In genomic region chr16:69799601-69800000, GRCh38 we compare ENCODE assay signal across 25 cellular contexts. TPM values are rescaled to one million over a fixed set of nuclear protein-coding genes. Genes with fewer than 3 reads are reported as not detected.
DNase-seq lines count a peak whose midpoint lies in the region; ATAC-seq, FAIRE-seq and TF ChIP-seq lines count a peak whose summit lies in the region.
"Had no signal": no experiment of that assay in that cellular context is flagged by ENCODE, and none has a peak within 500 bp of the region (broad histone marks: within the 10 kb centered on the region; RNA-seq: fewer than 3 reads in every experiment).

No MANE protein-coding gene starts in this region.

- POLR2A ChIA-PET in HepG2 (lab: Yijun Ruan, JAX): no interaction called here

- intact Hi-C loops in HepG2 (cut with micrococcal nuclease; ENCODE audit: unreplicated experiment): no loop called here
- intact Hi-C loops in right lobe of liver (cut with DNase I): loop anchor here (5.0 kb wide), 2 partner anchors 128 to 133 kb away; no protein-coding TSS in a partner anchor
- intact Hi-C loops in upper lobe of right lung (cut with DNase I): loop anchor here (10.0 kb wide), 1 partner anchor 135 kb away; no protein-coding TSS in a partner anchor

- H3K27me3 ChIP-seq in HepG2 (ENCODE audit: control insufficient read depth in 1 of 2, insufficient read depth in 2 of 2, low read length in 2 of 2) (no peaks in the 10 kb centered on the region), right lobe of liver (no peaks in the 10 kb centered on the region), upper lobe of right lung (no peaks in the 10 kb centered on the region)
- H3K27me3 ChIP-seq: cardiac muscle cell had no signal

- no peak for DNase-seq in HepG2 (ENCODE audit: low spot score)
- DNase-seq in right lobe of liver: no peak
- peak; percentile 69 for DNase-seq in epidermal melanocyte (ENCODE audit: insufficient read length, low spot score)
- peak; percentile 30 for DNase-seq in medulla oblongata (ENCODE audit: extremely low spot score)
- DNase-seq in upper lobe of right lung: peak; percentile 6
- no peak for DNase-seq in RCC 7860 (ENCODE audit: low spot score)
- DNase-seq in activated T-cell treated with anti-CD3 and anti-CD28 coated beads, Interleukin-2, amount 50 U/mL, for 72 hours: no peak
- no peak for DNase-seq in NCI-H2227 (lab: John Stamatoyannopoulos, UW; ENCODE audit: unreplicated experiment)
- DNase-seq: activated CD4-positive, alpha-beta T cell treated with anti-CD3 and anti-CD28 coated beads for 48 hours; activated T-cell treated with anti-CD3 and anti-CD28 coated beads, Interleukin-2, amount 50 U/mL, for 24 hours; CD4-positive, alpha-beta memory T cell; DMS153; Karpas-422; left ventricle myocardium superior; natural killer cell; NCI-H1694; NCI-H2171 treated with DMSO at 0.1 percent for 48 hours; NCI-H526 had no signal

- no peaks in the 10 kb centered on the region for H3K9me3 Mint-ChIP-seq in activated T-cell treated with anti-CD3 and anti-CD28 coated beads, Interleukin-2, amount 50 U/mL, for 72 hours
- H3K9me3 Mint-ChIP-seq: activated T-cell treated with anti-CD3 and anti-CD28 coated beads, Interleukin-2, amount 50 U/mL, for 24 hours; CD4-positive, alpha-beta memory T cell; dendritic cell treated with granulocyte-macrophage colony-stimulating factor and Interleukin-4, amounts not matched to agents 40 ng/mL and 50 ng/mL, for 4 days; GM23338; natural killer cell; T-helper 1 cell treated with Interleukin-12 subunit alpha and Interleukin-12 subunit beta and Interleukin-4 antibody, amounts not matched to agents 30 μg/mL and 1 μg/mL, for 36 hours had no signal

- ATAC-seq in HepG2 (no peak), right lobe of liver (no peak), upper lobe of right lung (no peak)
- no peak for ATAC-seq in activated T-cell treated with anti-CD3 and anti-CD28 coated beads, Interleukin-2, amount 50 U/mL, for 72 hours (replicated peaks in 1 of 2)
- ATAC-seq: GM23338, left ventricle myocardium superior, natural killer cell, sciatic nerve had no signal

- BruUV-seq in HepG2 (replicated peaks; lab: Mats Ljungman, UMichigan): no TSS peak

- H3K9ac ChIP-seq in HepG2 (ENCODE audit: insufficient read depth, low read depth, low read length): no peak overlapping the region

- WGBS in HepG2 (ENCODE audit: low lambda C conversion rate): 96% methylated on average over 11 of the region's 11 CpGs
- WGBS in right lobe of liver (ENCODE audit: insufficient coverage, low coverage, low lambda C conversion rate, missing lambda C conversion rate): 86% methylated on average over 11 of the region's 11 CpGs

- no peak for TF ChIP-seq EP300 in HepG2 (IDR thresholded peaks at IDR 0.05; ENCODE audit: low read depth in 2 of 2, low read length in 2 of 2)
- no peak for TF ChIP-seq EP300 in HepG2 (CRISPR knock-in tag; IDR thresholded peaks at IDR 0.05; ENCODE audit: borderline replicate concordance)

- no peak for TF ChIP-seq POLR2A in HepG2 (IDR thresholded peaks at IDR 0.05; ENCODE audit: insufficient read depth in 1 of 2, low read depth in 2 of 2, low read length in 2 of 2)
- no peak for TF ChIP-seq POLR2A in right lobe of liver (IDR thresholded peaks at IDR 0.05)

- no peaks in the 10 kb centered on the region for H4K20me1 ChIP-seq in HepG2 (ENCODE audit: insufficient read depth, low read length)

- FAIRE-seq in HepG2 (lab: Jason Lieb, UNC) (no peak), RCC 7860 (lab: Jason Lieb, UNC) (no peak)

- H3K79me2 ChIP-seq in HepG2 (ENCODE audit: insufficient read depth, low read length): no peaks in the 10 kb centered on the region

- no peaks in the 10 kb centered on the region for H3K27me3 Mint-ChIP-seq in activated T-cell treated with anti-CD3 and anti-CD28 coated beads, Interleukin-2, amount 50 U/mL, for 72 hours (ENCODE audit: low read depth)
- H3K27me3 Mint-ChIP-seq: activated T-cell treated with anti-CD3 and anti-CD28 coated beads, Interleukin-2, amount 50 U/mL, for 24 hours; CD4-positive, alpha-beta memory T cell; dendritic cell treated with granulocyte-macrophage colony-stimulating factor and Interleukin-4, amounts not matched to agents 40 ng/mL and 50 ng/mL, for 4 days had no signal

- peaks cover 16 to 54% of the 10 kb centered on the region in 2 experiments for H3K36me3 ChIP-seq in HepG2 (replicated peaks in 1 of 2; ENCODE audit: control insufficient read depth in 1 of 2, insufficient read depth in 2 of 2, low read length in 2 of 2)
- H3K36me3 ChIP-seq in right lobe of liver: peaks cover 0 to 11% (median 7%) of the 10 kb centered on the region in 4 donors
- H3K36me3 ChIP-seq in upper lobe of right lung: peaks cover 49% of the 10 kb centered on the region
- H3K36me3 ChIP-seq: cardiac muscle cell had no signal

- CTCF ChIA-PET in HepG2 (lab: Yijun Ruan, JAX; ENCODE audit: low intra/inter-chr PET ratio, low total read pairs): interaction anchor here (4.4 kb wide), 1 partner anchor 60 kb away, joined by 67 read pairs; no protein-coding TSS in a partner anchor

- TF ChIP-seq CTCF in HepG2 (CRISPR knock-in tag; IDR thresholded peaks at IDR 0.05) (no peak), right lobe of liver (IDR thresholded peaks at IDR 0.05) (no peak), upper lobe of right lung (IDR thresholded peaks at IDR 0.05) (no peak)

- in situ Hi-C loops in HepG2 (cut with HindIII; ENCODE audit: extremely low pct_ligation_motif_present, low pct_unique_long_range_greater_than_20kb): loop anchor here (5.0 kb wide), 2 partner anchors 58 to 128 kb away; no protein-coding TSS in a partner anchor

- H3K27ac Mint-ChIP-seq in activated T-cell treated with anti-CD3 and anti-CD28 coated beads, Interleukin-2, amount 50 U/mL, for 72 hours: no peak overlapping the region
- H3K27ac Mint-ChIP-seq: activated T-cell treated with anti-CD3 and anti-CD28 coated beads, Interleukin-2, amount 50 U/mL, for 24 hours; dendritic cell treated with granulocyte-macrophage colony-stimulating factor and Interleukin-4, amounts not matched to agents 40 ng/mL and 50 ng/mL, for 4 days; GM23338; natural killer cell; T-helper 1 cell treated with Interleukin-12 subunit alpha and Interleukin-12 subunit beta and Interleukin-4 antibody, amounts not matched to agents 30 μg/mL and 1 μg/mL, for 36 hours had no signal

- H3K9me3 ChIP-seq in HepG2 (ENCODE audit: low read length) (no peaks in the 10 kb centered on the region), right lobe of liver (no peaks in the 10 kb centered on the region), upper lobe of right lung (no peaks in the 10 kb centered on the region)

- no peak overlapping the region for H3K4me3 ChIP-seq in HepG2 (replicated peaks in 1 of 3; ENCODE audit: insufficient read depth in 1 of 3, low read depth in 2 of 3, low read length in 3 of 3)
- no peak overlapping the region for H3K4me3 ChIP-seq in right lobe of liver
- H3K4me3 ChIP-seq in upper lobe of right lung: no peak overlapping the region
- H3K4me3 ChIP-seq: cardiac muscle cell, GM23338, SK-N-MC had no signal

- TF ChIP-seq RAD21 in HepG2 (CRISPR knock-in tag; IDR thresholded peaks at IDR 0.05): no peak

- H2AFZ ChIP-seq in HepG2 (ENCODE audit: low read length): no peak overlapping the region
- H2AFZ ChIP-seq: GM23338 had no signal

- H3K4me1 ChIP-seq in HepG2 (ENCODE audit: insufficient read depth, low read length) (no peaks in the 10 kb centered on the region; the same call in 1 of the 2 replicates), right lobe of liver (no peaks in the 10 kb centered on the region), upper lobe of right lung (no peaks in the 10 kb centered on the region)

- no peak overlapping the region for H3K4me3 Mint-ChIP-seq in activated T-cell treated with anti-CD3 and anti-CD28 coated beads, Interleukin-2, amount 50 U/mL, for 72 hours
- H3K4me3 Mint-ChIP-seq: activated T-cell treated with anti-CD3 and anti-CD28 coated beads, Interleukin-2, amount 50 U/mL, for 24 hours; CD4-positive, alpha-beta memory T cell; dendritic cell treated with granulocyte-macrophage colony-stimulating factor and Interleukin-4, amounts not matched to agents 40 ng/mL and 50 ng/mL, for 4 days; GM23338; natural killer cell; T-helper 1 cell treated with Interleukin-12 subunit alpha and Interleukin-12 subunit beta and Interleukin-4 antibody, amounts not matched to agents 30 μg/mL and 1 μg/mL, for 36 hours had no signal

- H3K4me2 ChIP-seq in HepG2 (ENCODE audit: low read depth, low read length): no peak overlapping the region
- H3K4me2 ChIP-seq: GM23338 had no signal

- H3K27ac ChIP-seq in HepG2 (ENCODE audit: extremely low read length, insufficient read depth, low read length) (no peak overlapping the region), right lobe of liver (no peak overlapping the region), upper lobe of right lung (no peak overlapping the region)
- H3K27ac ChIP-seq: 22Rv1, cardiac muscle cell, SK-N-MC had no signal

- H3K36me3 Mint-ChIP-seq in activated T-cell treated with anti-CD3 and anti-CD28 coated beads, Interleukin-2, amount 50 U/mL, for 72 hours (ENCODE audit: insufficient read depth in 2 of 2): peaks cover 0 to 7% of the 10 kb centered on the region in 2 donors

- H3K4me1 Mint-ChIP-seq in activated T-cell treated with anti-CD3 and anti-CD28 coated beads, Interleukin-2, amount 50 U/mL, for 72 hours (ENCODE audit: low read depth): no peaks in the 10 kb centered on the region

RNA-seq across cellular contexts. Expression of gene WWP2, which starts 37.5 kb away (rescaled TPM):
- total RNA-seq in HepG2 (2016; rRNA removed; fragmentation: Illumina TruSeq; extraction: Trizol) (28.2 and 31.9 TPM in 2 replicates), right lobe of liver (10 to 100 TPM; 18.1 to 24.6 (median 22.4) TPM), upper lobe of right lung (71.9 TPM)
- 18.6 and 20.3 TPM in 2 replicates for total RNA-seq in HepG2 (2016; cell fraction: cytosol; rRNA removed; fragmentation: Illumina TruSeq; extraction: Trizol; ENCODE audit: low read depth)
- 25.4 and 28.2 TPM in 2 replicates for total RNA-seq in HepG2 (2016; cell fraction: insoluble cytoplasmic fraction; rRNA removed; fragmentation: Illumina TruSeq; extraction: Trizol)
- total RNA-seq in HepG2 (2016; cell fraction: membrane; rRNA removed; fragmentation: Illumina TruSeq; extraction: Trizol): 17.7 and 18.1 TPM in 2 replicates
- 36.0 and 41.1 TPM in 2 replicates for total RNA-seq in HepG2 (2016; cell fraction: nucleus; rRNA removed; fragmentation: Illumina TruSeq; extraction: Trizol)
- polyA plus RNA-seq in HepG2 (2011; rRNA removed): 11.4 and 13.6 TPM in 2 replicates
- 7.5 and 8.1 TPM in 2 replicates for polyA plus RNA-seq in HepG2 (2011; cell fraction: cytosol; rRNA removed)
- polyA plus RNA-seq in HepG2 (2011; cell fraction: nucleus; rRNA removed): 45.3 and 46.4 TPM in 2 replicates
- 25.4 and 26.4 TPM in 2 replicates for polyA plus RNA-seq in HepG2 (2012)
- 3.6 and 3.7 TPM in 2 replicates for polyA plus RNA-seq in HepG2 (2016; cell fraction: cytosol; fragmentation: Illumina TruSeq; extraction: Trizol; ENCODE audit: low read depth)
- polyA plus RNA-seq in HepG2 (2016; cell fraction: insoluble cytoplasmic fraction; fragmentation: Illumina TruSeq; extraction: Trizol; ENCODE audit: low read depth): 23.4 and 32.9 TPM in 2 replicates
- polyA plus RNA-seq in HepG2 (2016; cell fraction: membrane; fragmentation: Illumina TruSeq; extraction: Trizol; ENCODE audit: low read depth): 9.8 and 10.7 TPM in 2 replicates
- 61.5 and 63.2 TPM in 2 replicates for polyA plus RNA-seq in HepG2 (2016; cell fraction: nucleus; fragmentation: Illumina TruSeq; extraction: Trizol; ENCODE audit: insufficient read depth, low read depth)
- 17.8 and 29.5 TPM in 2 replicates for polyA minus RNA-seq in HepG2 (2011; rRNA and poly(A)+ RNA removed; ENCODE audit: low replicate concordance)
- polyA minus RNA-seq in HepG2 (2011; cell fraction: cytosol; rRNA and poly(A)+ RNA removed): 12.8 and 16.9 TPM in 2 replicates
- polyA minus RNA-seq in HepG2 (2011; cell fraction: nucleus; rRNA and poly(A)+ RNA removed): 37.2 and 39.9 TPM in 2 replicates
- total RNA-seq in activated T-cell treated with anti-CD3 and anti-CD28 coated beads, Interleukin-2, amount 50 U/mL, for 72 hours: 10 to 100 TPM; 45.4 to 62.3 TPM

RNA-seq across cellular contexts. Expression of gene NOB1, which starts 44.9 kb away (rescaled TPM):
- total RNA-seq in HepG2 (2016; rRNA removed; fragmentation: Illumina TruSeq; extraction: Trizol) (47.1 and 83.5 TPM in 2 replicates), right lobe of liver (10 to 100 TPM; 15.5 to 19.5 (median 16.6) TPM), upper lobe of right lung (32.0 TPM)
- 30.5 and 33.0 TPM in 2 replicates for total RNA-seq in HepG2 (2016; cell fraction: cytosol; rRNA removed; fragmentation: Illumina TruSeq; extraction: Trizol; ENCODE audit: low read depth)
- 48.8 and 85.3 TPM in 2 replicates for total RNA-seq in HepG2 (2016; cell fraction: insoluble cytoplasmic fraction; rRNA removed; fragmentation: Illumina TruSeq; extraction: Trizol)
- 54.4 and 54.7 TPM in 2 replicates for total RNA-seq in HepG2 (2016; cell fraction: membrane; rRNA removed; fragmentation: Illumina TruSeq; extraction: Trizol)
- total RNA-seq in HepG2 (2016; cell fraction: nucleus; rRNA removed; fragmentation: Illumina TruSeq; extraction: Trizol): 37.1 and 40.2 TPM in 2 replicates
- 159 and 162 TPM in 2 replicates for polyA plus RNA-seq in HepG2 (2011; rRNA removed)
- polyA plus RNA-seq in HepG2 (2011; cell fraction: cytosol; rRNA removed): 187 and 245 TPM in 2 replicates
- polyA plus RNA-seq in HepG2 (2011; cell fraction: nucleus; rRNA removed): 97.8 and 101 TPM in 2 replicates
- 151 and 164 TPM in 2 replicates for polyA plus RNA-seq in HepG2 (2012)
- polyA plus RNA-seq in HepG2 (2016; cell fraction: cytosol; fragmentation: Illumina TruSeq; extraction: Trizol; ENCODE audit: low read depth): 53.6 and 57.2 TPM in 2 replicates
- polyA plus RNA-seq in HepG2 (2016; cell fraction: insoluble cytoplasmic fraction; fragmentation: Illumina TruSeq; extraction: Trizol; ENCODE audit: low read depth): 224 and 233 TPM in 2 replicates
- polyA plus RNA-seq in HepG2 (2016; cell fraction: membrane; fragmentation: Illumina TruSeq; extraction: Trizol; ENCODE audit: low read depth): 81.4 and 91.5 TPM in 2 replicates
- 100 and 106 TPM in 2 replicates for polyA plus RNA-seq in HepG2 (2016; cell fraction: nucleus; fragmentation: Illumina TruSeq; extraction: Trizol; ENCODE audit: insufficient read depth, low read depth)
- polyA minus RNA-seq in HepG2 (2011; rRNA and poly(A)+ RNA removed; ENCODE audit: low replicate concordance): 115 and 322 TPM in 2 replicates
- 172 TPM in 2 replicates for polyA minus RNA-seq in HepG2 (2011; cell fraction: cytosol; rRNA and poly(A)+ RNA removed)
- 70.4 and 93.7 TPM in 2 replicates for polyA minus RNA-seq in HepG2 (2011; cell fraction: nucleus; rRNA and poly(A)+ RNA removed)
- total RNA-seq in activated T-cell treated with anti-CD3 and anti-CD28 coated beads, Interleukin-2, amount 50 U/mL, for 72 hours: 100 to 1,000 TPM; 135 to 152 TPM

Comparison
In these comparisons a context has a peak if more than half of its experiments do, and no peak if none do; other contexts are left out.
1. DNase-seq: peak in epidermal melanocyte (single experiment), medulla oblongata (single experiment) and upper lobe of right lung (single experiment); none in HepG2 (single experiment), right lobe of liver (0 of 3), RCC 7860 (single experiment), activated T-cell treated with anti-CD3 and anti-CD28 coated beads, Interleukin-2, amount 50 U/mL, for 72 hours (0 of 2) and NCI-H2227 (single experiment).